19 cellular contexts compared by ENCODE assay signal in genomic region chr16:66377327-66377723, GRCh38. TPM values are rescaled to one million over a fixed set of nuclear protein-coding genes. Genes with fewer than 3 reads are reported as not detected.
DNase-seq lines count a peak whose midpoint lies in the region; ATAC-seq and TF ChIP-seq lines count a peak whose summit lies in the region.
"Had no signal": no experiment of that assay in that cellular context is flagged by ENCODE, and none has a peak within 500 bp of the region (broad histone marks: within the 10 kb centered on the region; RNA-seq: fewer than 3 reads in every experiment).

No MANE protein-coding gene starts in this region.

- H3K9me3 Mint-ChIP-seq in stimulated activated effector memory CD8-positive, alpha-beta T cell treated with anti-CD3 and anti-CD28 coated beads, Interleukin-12 subunit alpha, Interleukin-12 subunit beta, amount 100 ng/mL, for 72 hours, result peaks cover 10% of the 10 kb centered on the region
- peaks cover 10 to 11% of the 10 kb centered on the region in 2 donors for H3K9me3 Mint-ChIP-seq in activated T-cell treated with anti-CD3 and anti-CD28 coated beads, Interleukin-2, amount 50 U/mL, for 72 hours

- no peak for TF ChIP-seq EP300 in esophagus muscularis mucosa (IDR thresholded peaks at IDR 0.05)

- no peaks in the 10 kb centered on the region for H3K27me3 Mint-ChIP-seq in activated T-cell treated with anti-CD3 and anti-CD28 coated beads, Interleukin-2, amount 50 U/mL, for 72 hours (ENCODE audit: low read depth)
- H3K27me3 Mint-ChIP-seq: CD4-positive, CD25-positive, alpha-beta regulatory T cell had no signal

- CTCF ChIA-PET in PC-9 (lab: Charles Lee), result no interaction called here

- H3K27ac ChIP-seq in PC-9, result 0 out of 2 replicates have a peak overlapping the region, but pooled peaks have one; percentile 2
- peak overlapping the region in 3 of 4 donors; percentile 29 to 50 (median 40) for H3K27ac ChIP-seq in esophagus muscularis mucosa (replicated peaks in 1 of 4)
- no peak overlapping the region for H3K27ac ChIP-seq in mesenchymal stem cell (ENCODE audit: low read length, poor library complexity, severe bottlenecking)

- peaks cover 46% of the 10 kb centered on the region for H3F3A ChIP-seq in PC-9 (ENCODE audit: insufficient read depth, low read depth)

- no peak for ATAC-seq in stimulated activated effector memory CD8-positive, alpha-beta T cell treated with anti-CD3 and anti-CD28 coated beads, Interleukin-12 subunit alpha, Interleukin-12 subunit beta, amount 100 ng/mL, for 72 hours
- ATAC-seq in activated T-cell treated with anti-CD3 and anti-CD28 coated beads, Interleukin-2, amount 50 U/mL, for 72 hours (replicated peaks in 1 of 2), result no peak
- no peak for ATAC-seq in HG03521 (IDR thresholded peaks at IDR 0.05; ENCODE audit: unreplicated experiment)

- no peak overlapping the region for H3K18ac ChIP-seq in mesenchymal stem cell (ENCODE audit: low read depth in 1 of 2, low read length in 2 of 2)

- no peak overlapping the region for H2BK5ac ChIP-seq in mesenchymal stem cell (ENCODE audit: low read depth, low read length, poor library complexity, severe bottlenecking)

- no peaks in the 10 kb centered on the region for H4K20me1 ChIP-seq in PC-9 (ENCODE audit: insufficient read depth)

- TF ChIP-seq CTCF in PC-9 (conservative IDR thresholded peaks at IDR 0.05), result no peak
- TF ChIP-seq CTCF in esophagus muscularis mucosa (IDR thresholded peaks at IDR 0.05), result no peak

- TF ChIP-seq POLR2A in esophagus muscularis mucosa (IDR thresholded peaks at IDR 0.05; ENCODE audit: low read depth), result no peak

- no peaks in the 10 kb centered on the region for H3K9me3 ChIP-seq in PC-9 (ENCODE audit: insufficient read depth, low read depth)
- H3K9me3 ChIP-seq in esophagus muscularis mucosa, result no peaks in the 10 kb centered on the region
- H3K9me3 ChIP-seq in mesenchymal stem cell (ENCODE audit: control insufficient read depth, low read length), result no peaks in the 10 kb centered on the region

- POLR2A ChIA-PET in PC-9 (lab: Charles Lee; ENCODE audit: unreplicated experiment), result no interaction called here

- no peak overlapping the region for H3K23ac ChIP-seq in mesenchymal stem cell (ENCODE audit: low read length in 2 of 2)

- H3K4me3 ChIP-seq in PC-9 (no peak overlapping the region), esophagus muscularis mucosa (no peak overlapping the region), mesenchymal stem cell (ENCODE audit: insufficient read depth in 1 of 2, low read depth in 1 of 2, low read length in 2 of 2) (no peak overlapping the region)

- H3K4me1 ChIP-seq in PC-9 (replicated peaks; ENCODE audit: insufficient read depth) (peaks cover 64% of the 10 kb centered on the region), esophagus muscularis mucosa (peaks cover 0 to 12% (median 8%) of the 10 kb centered on the region in 4 donors), mesenchymal stem cell (ENCODE audit: control insufficient read depth, insufficient read depth, low read depth, low read length) (peaks cover 11% of the 10 kb centered on the region)

- H3K4me3 Mint-ChIP-seq in stimulated activated effector memory CD8-positive, alpha-beta T cell treated with anti-CD3 and anti-CD28 coated beads, Interleukin-12 subunit alpha, Interleukin-12 subunit beta, amount 100 ng/mL, for 72 hours, result no peak overlapping the region
- no peak overlapping the region for H3K4me3 Mint-ChIP-seq in activated T-cell treated with anti-CD3 and anti-CD28 coated beads, Interleukin-2, amount 50 U/mL, for 72 hours
- H3K4me3 Mint-ChIP-seq: CD4-positive, CD25-positive, alpha-beta regulatory T cell; H9 had no signal

- DNase-seq in PC-9 (no peak), esophagus muscularis mucosa (ENCODE audit: extremely low spot score) (no peak), mesenchymal stem cell (no peak), ureter (ENCODE audit: low spot score) (no peak)
- no peak for DNase-seq in stimulated activated effector memory CD8-positive, alpha-beta T cell treated with anti-CD3 and anti-CD28 coated beads, Interleukin-12 subunit alpha, Interleukin-12 subunit beta, amount 100 ng/mL, for 72 hours (ENCODE audit: low spot score in 2 of 2)
- no peak for DNase-seq in activated T-cell treated with anti-CD3 and anti-CD28 coated beads, Interleukin-2, amount 50 U/mL, for 72 hours
- DNase-seq: ACHN; AML-193; Calu3; CD4-positive, CD25-positive, alpha-beta regulatory T cell; DMS53; H9; NCI-H1048; NCI-H146; NCI-H2227 treated with DMSO at 0.1 percent for 48 hours; NCI-H524 treated with DMSO at 0.1 percent for 48 hours; SHP77 treated with DMSO at 0.1 percent for 48 hours had no signal

- no peak overlapping the region for H2BK12ac ChIP-seq in mesenchymal stem cell (ENCODE audit: low read length in 2 of 2)

- no peak overlapping the region for H2BK15ac ChIP-seq in mesenchymal stem cell (ENCODE audit: low read depth, poor library complexity, severe bottlenecking)

- H3K27ac Mint-ChIP-seq in stimulated activated effector memory CD8-positive, alpha-beta T cell treated with anti-CD3 and anti-CD28 coated beads, Interleukin-12 subunit alpha, Interleukin-12 subunit beta, amount 100 ng/mL, for 72 hours, result peak overlapping the region; percentile 48
- no peak overlapping the region for H3K27ac Mint-ChIP-seq in activated T-cell treated with anti-CD3 and anti-CD28 coated beads, Interleukin-2, amount 50 U/mL, for 72 hours

- H3K9me2 ChIP-seq in PC-9 (ENCODE audit: insufficient read depth), result no peaks in the 10 kb centered on the region

- no peaks in the 10 kb centered on the region for H3K36me3 Mint-ChIP-seq in stimulated activated effector memory CD8-positive, alpha-beta T cell treated with anti-CD3 and anti-CD28 coated beads, Interleukin-12 subunit alpha, Interleukin-12 subunit beta, amount 100 ng/mL, for 72 hours
- H3K36me3 Mint-ChIP-seq in activated T-cell treated with anti-CD3 and anti-CD28 coated beads, Interleukin-2, amount 50 U/mL, for 72 hours (ENCODE audit: insufficient read depth in 2 of 2), result peaks cover 0 to 3% of the 10 kb centered on the region in 2 donors
- H3K36me3 Mint-ChIP-seq: CD4-positive, CD25-positive, alpha-beta regulatory T cell had no signal

- H3K4me1 Mint-ChIP-seq in stimulated activated effector memory CD8-positive, alpha-beta T cell treated with anti-CD3 and anti-CD28 coated beads, Interleukin-12 subunit alpha, Interleukin-12 subunit beta, amount 100 ng/mL, for 72 hours, result peaks cover 12% of the 10 kb centered on the region
- H3K4me1 Mint-ChIP-seq in activated T-cell treated with anti-CD3 and anti-CD28 coated beads, Interleukin-2, amount 50 U/mL, for 72 hours (ENCODE audit: low read depth), result no peaks in the 10 kb centered on the region
- H3K4me1 Mint-ChIP-seq: CD4-positive, CD25-positive, alpha-beta regulatory T cell had no signal

- H3K27me3 ChIP-seq in PC-9 (ENCODE audit: insufficient read depth, low read depth), result no peaks in the 10 kb centered on the region
- no peaks in the 10 kb centered on the region for H3K27me3 ChIP-seq in esophagus muscularis mucosa
- H3K27me3 ChIP-seq in mesenchymal stem cell (ENCODE audit: control insufficient read depth in 1 of 2, insufficient read depth in 1 of 2, low read length in 2 of 2), result peaks cover 0 to 34% of the 10 kb centered on the region in 2 experiments

- no peaks in the 10 kb centered on the region for H3K79me1 ChIP-seq in mesenchymal stem cell (replicated peaks; ENCODE audit: low read length, poor library complexity, severe bottlenecking)

- H3K4me2 ChIP-seq in PC-9 (peak overlapping the region; percentile 75; the same call in 1 of the 2 replicates), mesenchymal stem cell (ENCODE audit: low read length, poor library complexity, severe bottlenecking) (no peak overlapping the region)

- peak overlapping the region; percentile 42 for H2BK120ac ChIP-seq in mesenchymal stem cell (ENCODE audit: low read depth, low read length)

- H3K14ac ChIP-seq in mesenchymal stem cell (ENCODE audit: low read length in 2 of 2), result no peak overlapping the region

- H2AK5ac ChIP-seq in mesenchymal stem cell (ENCODE audit: low read length, severe bottlenecking), result peak overlapping the region; percentile 38

- intact Hi-C loops in PC-9 (cut with micrococcal nuclease; ENCODE audit: unreplicated experiment) (no loop called here), esophagus muscularis mucosa (cut with DNase I) (no loop called here)

- 100% methylated on average over 1 of the region's 3 CpGs for WGBS in esophagus muscularis mucosa
- WGBS in mesenchymal stem cell, result 86% methylated on average over 3 of the region's 3 CpGs

- H4K91ac ChIP-seq in mesenchymal stem cell (ENCODE audit: low read length), result no peak overlapping the region

- BruUV-seq in PC-9 (replicated peaks; lab: Mats Ljungman, UMichigan), result no TSS peak

- H3K9ac ChIP-seq in mesenchymal stem cell (ENCODE audit: low read length), result no peak overlapping the region

- no peak overlapping the region for H4K8ac ChIP-seq in mesenchymal stem cell (ENCODE audit: low read length)

- peaks cover 16% of the 10 kb centered on the region; the same call in 1 of the 2 replicates for H3K79me2 ChIP-seq in PC-9 (ENCODE audit: low read depth)

- H2AFZ ChIP-seq in PC-9 (no peak overlapping the region), mesenchymal stem cell (ENCODE audit: low read depth, low read length) (no peak overlapping the region)

- no peaks in the 10 kb centered on the region; the same call in 1 of the 2 replicates for H3K36me3 ChIP-seq in PC-9 (ENCODE audit: low read depth)
- peaks cover 0 to 31% (median 0%) of the 10 kb centered on the region in 4 donors for H3K36me3 ChIP-seq in esophagus muscularis mucosa
- H3K36me3 ChIP-seq in mesenchymal stem cell (ENCODE audit: control insufficient read depth in 1 of 2, insufficient read depth in 2 of 2, low read depth in 1 of 2, low read length in 2 of 2), result no peaks in the 10 kb centered on the region

- H3K4ac ChIP-seq in mesenchymal stem cell (ENCODE audit: low read depth in 1 of 2, low read length in 2 of 2), result no peak overlapping the region

RNA-seq across cellular contexts. Expression of gene CDH5, which starts 10.8 kb away (rescaled TPM):
- total RNA-seq in PC-9 (2021), result 2.4 and 3.6 TPM in 2 replicates
- 10 to 100 TPM; 19.5 to 63.1 (median 50.6) TPM for total RNA-seq in esophagus muscularis mucosa
- polyA plus RNA-seq in mesenchymal stem cell (2013, experiment 1 of 2), result 0.01 TPM
- not detected for polyA plus RNA-seq in mesenchymal stem cell (2013, experiment 2 of 2)
- total RNA-seq in ureter, result 25.8 TPM
- total RNA-seq in activated T-cell treated with anti-CD3 and anti-CD28 coated beads, Interleukin-2, amount 50 U/mL, for 72 hours, result not detected
- total RNA-seq: Calu3; CD4-positive, CD25-positive, alpha-beta regulatory T cell; MCF 10A had no signal
- polyA plus RNA-seq: CD4-positive, CD25-positive, alpha-beta regulatory T cell had no signal

RNA-seq across cellular contexts. Expression of gene BEAN1, which starts 49.8 kb away (rescaled TPM):
- total RNA-seq in PC-9 (2021) (0.37 and 0.48 TPM in 2 replicates), esophagus muscularis mucosa (under 1 TPM in 2 of 4 donors, not detected in 2; 0.23 to 0.50 TPM), ureter (1.6 TPM)
- 0.10 TPM for polyA plus RNA-seq in mesenchymal stem cell (2013, experiment 1 of 2)
- 0.07 TPM for polyA plus RNA-seq in mesenchymal stem cell (2013, experiment 2 of 2)
- total RNA-seq in activated T-cell treated with anti-CD3 and anti-CD28 coated beads, Interleukin-2, amount 50 U/mL, for 72 hours, result not detected
- total RNA-seq: CD4-positive, CD25-positive, alpha-beta regulatory T cell had no signal
